8 cellular contexts compared by ENCODE assay signal in the genomic region with DNA sequence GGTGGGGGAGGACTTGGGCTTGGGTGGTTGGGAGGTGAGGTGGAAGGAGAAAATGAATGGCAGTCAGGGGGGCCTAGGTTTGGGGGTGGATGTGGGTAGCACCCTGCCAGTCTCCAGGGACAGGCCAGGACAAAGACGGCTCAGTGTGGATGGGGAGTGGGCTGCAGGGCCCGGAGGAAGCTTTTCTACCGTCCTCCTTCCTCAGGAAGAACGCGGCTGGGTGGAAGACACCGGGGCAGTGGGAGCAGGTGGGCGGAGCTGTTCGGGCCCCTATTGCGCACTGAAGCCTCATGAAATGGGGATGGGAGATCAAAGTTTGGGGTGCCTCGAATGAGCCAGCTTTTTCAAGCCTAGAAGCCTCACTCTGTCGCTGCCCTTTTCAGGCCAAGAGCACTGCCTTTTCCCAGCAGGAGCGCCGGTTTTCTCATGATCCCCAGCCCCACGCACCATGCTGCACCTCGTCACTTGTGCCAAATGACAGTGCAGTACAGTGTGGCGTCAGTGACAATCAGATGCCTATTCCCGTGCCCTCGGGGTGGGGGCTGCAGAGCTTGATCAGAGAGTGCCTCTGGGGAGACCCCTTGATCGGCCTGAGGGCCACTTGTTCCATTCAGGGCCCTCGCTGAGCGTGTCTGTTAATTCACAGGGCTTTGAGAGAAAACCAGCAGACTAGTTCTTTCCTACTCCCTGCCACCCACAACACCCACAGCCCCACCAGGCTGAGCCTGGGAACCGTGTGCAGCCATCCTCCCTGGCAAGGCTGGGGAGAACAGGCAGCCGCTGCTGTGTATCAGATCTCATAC. TPM values are rescaled to one million over a fixed set of nuclear protein-coding genes. Genes with fewer than 3 reads are reported as not detected.
DNase-seq lines count a peak whose midpoint lies in the region; ATAC-seq and TF ChIP-seq lines count a peak whose summit lies in the region.

No MANE protein-coding gene starts in this region.

- no peak for ATAC-seq in GM21526 (IDR thresholded peaks at IDR 0.05; ENCODE audit: low FRiP score, unreplicated experiment)

- H3K27me3 Mint-ChIP-seq in T-helper 2 cell treated with Interferon-gamma antibody and Interleukin-4, amounts not matched to agents 5 μg/mL and 100 μg/mL, for 36 hours (ENCODE audit: low read depth): peaks cover 11% of the 10 kb centered on the region
- peaks cover 2% of the 10 kb centered on the region for H3K27me3 Mint-ChIP-seq in endodermal cell (ENCODE audit: insufficient read depth)
- H3K27me3 Mint-ChIP-seq in nephron (ENCODE audit: low read depth): peaks cover 4% of the 10 kb centered on the region

- H3K4me3 Mint-ChIP-seq in T-helper 2 cell treated with Interferon-gamma antibody and Interleukin-4, amounts not matched to agents 5 μg/mL and 100 μg/mL, for 36 hours: peak overlapping the region; percentile 100
- H3K4me3 Mint-ChIP-seq in endodermal cell (peak overlapping the region; percentile 93), nephron (peak overlapping the region; percentile 95 to 99 (median 97))

- peaks cover 30% of the 10 kb centered on the region for H3K4me1 Mint-ChIP-seq in T-helper 2 cell treated with Interferon-gamma antibody and Interleukin-4, amounts not matched to agents 5 μg/mL and 100 μg/mL, for 36 hours (ENCODE audit: low read depth)
- H3K4me1 Mint-ChIP-seq in endodermal cell: peaks cover 19% of the 10 kb centered on the region
- peaks cover 26% of the 10 kb centered on the region for H3K4me1 Mint-ChIP-seq in nephron

- WGBS in endodermal cell (ENCODE audit: insufficient coverage in 1 of 2, insufficient read length in 1 of 2), 2 experiments: 46 to 47% methylated on average over 17 to 23 of the region's 23 CpGs
- 6 to 9% methylated on average over 20 to 21 of the region's 23 CpGs for WGBS in tibial nerve, 2 donors

- H3K27me3 ChIP-seq in endodermal cell (ENCODE audit: control insufficient read depth, insufficient read depth, low read length, poor library complexity, severe bottlenecking): no peaks in the 10 kb centered on the region
- no peaks in the 10 kb centered on the region for H3K27me3 ChIP-seq in tibial nerve

- no peak for TF ChIP-seq POLR2A in tibial nerve (IDR thresholded peaks at IDR 0.05)

- H3K4me3 ChIP-seq in endodermal cell (ENCODE audit: low read length) (peak overlapping the region; percentile 99), tibial nerve (peak overlapping the region; percentile 98 to 99 (median 99))

- H3K9me3 ChIP-seq in endodermal cell (ENCODE audit: control insufficient read depth, low read length) (peaks cover 24% of the 10 kb centered on the region), tibial nerve (peaks cover 0 to 18% (median 0%) of the 10 kb centered on the region in 4 donors)

- H3K9me3 Mint-ChIP-seq in T-helper 2 cell treated with Interferon-gamma antibody and Interleukin-4, amounts not matched to agents 5 μg/mL and 100 μg/mL, for 36 hours: peaks cover 22% of the 10 kb centered on the region
- H3K9me3 Mint-ChIP-seq in endodermal cell: peaks cover 10% of the 10 kb centered on the region
- H3K9me3 Mint-ChIP-seq in nephron: peaks cover 15% of the 10 kb centered on the region

- peaks cover 48% of the 10 kb centered on the region for H3K36me3 Mint-ChIP-seq in T-helper 2 cell treated with Interferon-gamma antibody and Interleukin-4, amounts not matched to agents 5 μg/mL and 100 μg/mL, for 36 hours (ENCODE audit: low read depth)
- peaks cover 23% of the 10 kb centered on the region for H3K36me3 Mint-ChIP-seq in endodermal cell (ENCODE audit: low read depth)
- H3K36me3 Mint-ChIP-seq in nephron (ENCODE audit: low read depth): peaks cover 9% of the 10 kb centered on the region

- peaks cover 12% of the 10 kb centered on the region for H3K4me1 ChIP-seq in endodermal cell (ENCODE audit: control insufficient read depth, insufficient read depth, low read length)
- H3K4me1 ChIP-seq in tibial nerve: peaks cover 0 to 65% (median 43%) of the 10 kb centered on the region in 4 donors

- CTCF ChIA-PET in GM10248 (lab: Yijun Ruan, JAX): interaction anchor here (0.9 to 7.1 kb wide), 6 partner anchors 10 to 102 kb away, joined by 3 to 68 read pairs (median 8); a partner anchor contains a TSS

- TF ChIP-seq EP300 in tibial nerve (IDR thresholded peaks at IDR 0.05): no peak

- H3K27ac ChIP-seq in endodermal cell (ENCODE audit: low read depth, low read length) (peak overlapping the region; percentile 6), tibial nerve (peak overlapping the region; percentile 96 to 100 (median 99))

- POLR2A ChIA-PET in GM10248 (lab: Yijun Ruan, JAX): interaction anchor here (0.6 to 1.3 kb wide), 2 partner anchors 12 to 40 kb away, joined by 3 to 5 read pairs; no protein-coding TSS in a partner anchor

- H3K9ac ChIP-seq in endodermal cell (ENCODE audit: extremely low read depth, low read length, poor library complexity, severe bottlenecking): peak overlapping the region; percentile 89

- DNase-seq in GM10248 (ENCODE audit: extremely low spot score) (peak; percentile 15), endodermal cell (peak; percentile 44), tibial nerve (ENCODE audit: low spot score in 2 of 2) (no peak), NCI-H187 (lab: John Stamatoyannopoulos, UW) (no peak), AG08395 (ENCODE audit: low spot score) (no peak)
- DNase-seq in T-helper 2 cell treated with Interferon-gamma antibody and Interleukin-4, amounts not matched to agents 5 μg/mL and 100 μg/mL, for 36 hours (ENCODE audit: low spot score): peak; percentile 70

- TF ChIP-seq CTCF in GM10248 (IDR thresholded peaks at IDR 0.05; ENCODE audit: control extremely low read depth, extremely low read depth, low read depth, missing control alignments) (no peak), endodermal cell (conservative IDR thresholded peaks at IDR 0.05) (no peak), nephron (IDR thresholded peaks at IDR 0.05; ENCODE audit: unreplicated experiment in 3 of 3) (no peak), tibial nerve (IDR thresholded peaks at IDR 0.05) (no peak)

- H3K27ac Mint-ChIP-seq in T-helper 2 cell treated with Interferon-gamma antibody and Interleukin-4, amounts not matched to agents 5 μg/mL and 100 μg/mL, for 36 hours: peak overlapping the region; percentile 100
- H3K27ac Mint-ChIP-seq in endodermal cell (peak overlapping the region; percentile 89), nephron (peak overlapping the region; percentile 76 to 100 (median 83))

- peaks cover 35% of the 10 kb centered on the region for H3K36me3 ChIP-seq in endodermal cell (ENCODE audit: control insufficient read depth, insufficient read depth, low read length)
- peaks cover 0 to 23% (median 0%) of the 10 kb centered on the region in 3 donors for H3K36me3 ChIP-seq in tibial nerve

RNA-seq across cellular contexts. Expression of a gene that starts 1.5 kb away (rescaled TPM):
- 100 to 1,000 TPM; 564 to 573 TPM for total RNA-seq in endodermal cell
- polyA plus RNA-seq in endodermal cell (2013, experiment 1 of 2): 356 TPM
- polyA plus RNA-seq in endodermal cell (2013, experiment 2 of 2): 335 TPM
- total RNA-seq in tibial nerve: 100 to 1,000 TPM; 123 to 167 (median 137) TPM

RNA-seq across cellular contexts. Expression of a gene that starts 22.3 kb away (rescaled TPM):
- total RNA-seq in endodermal cell: not detected
- not detected for polyA plus RNA-seq in endodermal cell (2013, experiment 1 of 2)
- not detected for polyA plus RNA-seq in endodermal cell (2013, experiment 2 of 2)
- 10 to 100 TPM in 2 of 4 donors, 1 to 10 TPM in 2; 3.1 to 43.2 (median 12.7) TPM for total RNA-seq in tibial nerve

RNA-seq across cellular contexts. Expression of a gene that starts 33.4 kb away (rescaled TPM):
- total RNA-seq in endodermal cell (not detected), tibial nerve (not detected)
- 3.8 TPM for polyA plus RNA-seq in endodermal cell (2013, experiment 1 of 2)
- polyA plus RNA-seq in endodermal cell (2013, experiment 2 of 2): 3.6 TPM

RNA-seq across cellular contexts. Expression of a gene that starts 58.4 kb away (rescaled TPM):
- total RNA-seq in endodermal cell (under 1 TPM; 0.15 to 0.70 TPM), tibial nerve (10 to 100 TPM in 1 of 4 donors, 1 to 10 TPM in 3; 7.1 to 11.7 (median 8.2) TPM)
- 11.3 TPM for polyA plus RNA-seq in endodermal cell (2013, experiment 1 of 2)
- 10.6 TPM for polyA plus RNA-seq in endodermal cell (2013, experiment 2 of 2)

Comparison
In these comparisons a context has a peak if more than half of its experiments do, and no peak if none do; other contexts are left out.
1. DNase-seq: peak in GM10248 (single experiment), T-helper 2 cell treated with Interferon-gamma antibody and Interleukin-4, amounts not matched to agents 5 μg/mL and 100 μg/mL, for 36 hours (single experiment) and endodermal cell (single experiment); none in tibial nerve (0 of 2), NCI-H187 (0 of 2) and AG08395 (single experiment).
2. RNA of a gene that starts 22.3 kb away (total RNA-seq): 3.1 to 43.2 TPM in tibial nerve; not detected in endodermal cell; every median in the first group is over 4 times any median in the second.
3. Peak in every context shown above with its lines, with median percentiles within 50 percentile points of each other: H3K27ac Mint-ChIP-seq and H3K4me3 Mint-ChIP-seq.